13 cellular contexts compared by ENCODE assay signal in genomic region chr2:55992465-55992864, GRCh38.
DNase-seq lines count a peak whose midpoint lies in the region; ATAC-seq and TF ChIP-seq lines count a peak whose summit lies in the region.
"Had no signal": no experiment of that assay in that cellular context is flagged by ENCODE, and none has a peak within 500 bp of the region (broad histone marks: within the 10 kb centered on the region; RNA-seq: fewer than 3 reads in every experiment).

No MANE protein-coding gene starts in this region.

- 38% methylated on average over 4 of the region's 4 CpGs for WGBS in prostate gland

- H3K4me3 ChIP-seq in SJSA1: no peak overlapping the region
- H3K4me3 ChIP-seq in fibroblast of pulmonary artery (replicated peaks; ENCODE audit: low read depth, low read length): no peak overlapping the region
- H3K4me3 ChIP-seq in prostate gland: no peak overlapping the region
- H3K4me3 ChIP-seq: psoas muscle had no signal

- no peaks in the 10 kb centered on the region for H3K4me1 Mint-ChIP-seq in effector memory CD8-positive, alpha-beta T cell (ENCODE audit: low read depth in 2 of 2)
- H3K4me1 Mint-ChIP-seq: activated CD4-positive, alpha-beta T cell treated with anti-CD3 and anti-CD28 coated beads, Interleukin-2, amount 10 ng/mL, durations not matched to agents 7 days and 5 days had no signal

- intact Hi-C loops in prostate gland (cut with DNase I): no loop called here

- H3K9me3 Mint-ChIP-seq in effector memory CD8-positive, alpha-beta T cell: peaks cover 0 to 3% of the 10 kb centered on the region in 2 donors
- H3K9me3 Mint-ChIP-seq: activated CD4-positive, alpha-beta T cell treated with anti-CD3 and anti-CD28 coated beads, Interleukin-2, amount 10 ng/mL, durations not matched to agents 7 days and 5 days had no signal

- DNase-seq in ELF-1 (ENCODE audit: low read depth, low spot score) (peak; percentile 30), SJSA1 (ENCODE audit: low read depth in 1 of 2, low spot score in 2 of 2) (peak; percentile 94 to 98), fibroblast of pulmonary artery (ENCODE audit: low read depth) (peak; percentile 100), prostate gland (ENCODE audit: low spot score) (peak; percentile 4), inferior parietal cortex (ENCODE audit: extremely low spot score) (no peak)
- no peak for DNase-seq in stimulated activated CD4-positive, alpha-beta T cell treated with anti-CD3 and anti-CD28 coated beads, Interleukin-15, amount 100 ng/mL, for 24 hours
- DNase-seq in effector memory CD8-positive, alpha-beta T cell: no peak
- DNase-seq: activated CD4-positive, alpha-beta T cell treated with anti-CD3 and anti-CD28 coated beads, Interleukin-2, amount 10 ng/mL, durations not matched to agents 7 days and 5 days; amygdala; DMS79 treated with DMSO at 0.1 percent for 48 hours; psoas muscle had no signal

- no peaks in the 10 kb centered on the region for H3K27me3 Mint-ChIP-seq in effector memory CD8-positive, alpha-beta T cell
- H3K27me3 Mint-ChIP-seq: activated CD4-positive, alpha-beta T cell treated with anti-CD3 and anti-CD28 coated beads, Interleukin-2, amount 10 ng/mL, durations not matched to agents 7 days and 5 days had no signal

- H3K4me3 Mint-ChIP-seq in effector memory CD8-positive, alpha-beta T cell: no peak overlapping the region
- H3K4me3 Mint-ChIP-seq: activated CD4-positive, alpha-beta T cell treated with anti-CD3 and anti-CD28 coated beads, Interleukin-2, amount 10 ng/mL, durations not matched to agents 7 days and 5 days had no signal

- ATAC-seq in HG03095 (IDR thresholded peaks at IDR 0.05; ENCODE audit: unreplicated experiment): no peak
- ATAC-seq in effector memory CD8-positive, alpha-beta T cell (replicated peaks): no peak
- ATAC-seq: psoas muscle had no signal

- H3K27me3 ChIP-seq in SJSA1 (replicated peaks) (no peaks in the 10 kb centered on the region), prostate gland (replicated peaks; ENCODE audit: insufficient read depth) (no peaks in the 10 kb centered on the region)

- peak overlapping the region; percentile 93 for H3K27ac ChIP-seq in SJSA1
- no peak overlapping the region for H3K27ac ChIP-seq in prostate gland
- H3K27ac ChIP-seq: KMS-11, psoas muscle had no signal

- TF ChIP-seq POLR2A in prostate gland (IDR thresholded peaks at IDR 0.05): no peak

- no peaks in the 10 kb centered on the region for H3K9me3 ChIP-seq in SJSA1 (replicated peaks)
- H3K9me3 ChIP-seq in prostate gland: no peaks in the 10 kb centered on the region
- H3K9me3 ChIP-seq: psoas muscle had no signal

- no peaks in the 10 kb centered on the region for H3K36me3 ChIP-seq in SJSA1
- H3K36me3 ChIP-seq in prostate gland: no peaks in the 10 kb centered on the region

- TF ChIP-seq CTCF in fibroblast of pulmonary artery (IDR thresholded peaks at IDR 0.05; ENCODE audit: low read length, missing control alignments): no peak
- TF ChIP-seq CTCF in prostate gland (IDR thresholded peaks at IDR 0.05): no peak

- peaks cover 54% of the 10 kb centered on the region for H3K4me1 ChIP-seq in SJSA1 (replicated peaks)
- peaks cover 5% of the 10 kb centered on the region for H3K4me1 ChIP-seq in prostate gland (replicated peaks)
- H3K4me1 ChIP-seq: psoas muscle had no signal

- no peaks in the 10 kb centered on the region for H3K36me3 Mint-ChIP-seq in effector memory CD8-positive, alpha-beta T cell (ENCODE audit: insufficient read depth)

- no peak overlapping the region for H3K27ac Mint-ChIP-seq in effector memory CD8-positive, alpha-beta T cell
- H3K27ac Mint-ChIP-seq: activated CD4-positive, alpha-beta T cell treated with anti-CD3 and anti-CD28 coated beads, Interleukin-2, amount 10 ng/mL, durations not matched to agents 7 days and 5 days had no signal

Comparison
In these comparisons a context has a peak if more than half of its experiments do, and no peak if none do; other contexts are left out.
1. DNase-seq: peak in ELF-1 (single experiment), SJSA1 (2 of 2), fibroblast of pulmonary artery (single experiment) and prostate gland (single experiment); none in stimulated activated CD4-positive, alpha-beta T cell treated with anti-CD3 and anti-CD28 coated beads, Interleukin-15, amount 100 ng/mL, for 24 hours (single experiment), effector memory CD8-positive, alpha-beta T cell (0 of 3) and inferior parietal cortex (single experiment).